1 cellular context compared by ENCODE assay signal in the genomic region with DNA sequence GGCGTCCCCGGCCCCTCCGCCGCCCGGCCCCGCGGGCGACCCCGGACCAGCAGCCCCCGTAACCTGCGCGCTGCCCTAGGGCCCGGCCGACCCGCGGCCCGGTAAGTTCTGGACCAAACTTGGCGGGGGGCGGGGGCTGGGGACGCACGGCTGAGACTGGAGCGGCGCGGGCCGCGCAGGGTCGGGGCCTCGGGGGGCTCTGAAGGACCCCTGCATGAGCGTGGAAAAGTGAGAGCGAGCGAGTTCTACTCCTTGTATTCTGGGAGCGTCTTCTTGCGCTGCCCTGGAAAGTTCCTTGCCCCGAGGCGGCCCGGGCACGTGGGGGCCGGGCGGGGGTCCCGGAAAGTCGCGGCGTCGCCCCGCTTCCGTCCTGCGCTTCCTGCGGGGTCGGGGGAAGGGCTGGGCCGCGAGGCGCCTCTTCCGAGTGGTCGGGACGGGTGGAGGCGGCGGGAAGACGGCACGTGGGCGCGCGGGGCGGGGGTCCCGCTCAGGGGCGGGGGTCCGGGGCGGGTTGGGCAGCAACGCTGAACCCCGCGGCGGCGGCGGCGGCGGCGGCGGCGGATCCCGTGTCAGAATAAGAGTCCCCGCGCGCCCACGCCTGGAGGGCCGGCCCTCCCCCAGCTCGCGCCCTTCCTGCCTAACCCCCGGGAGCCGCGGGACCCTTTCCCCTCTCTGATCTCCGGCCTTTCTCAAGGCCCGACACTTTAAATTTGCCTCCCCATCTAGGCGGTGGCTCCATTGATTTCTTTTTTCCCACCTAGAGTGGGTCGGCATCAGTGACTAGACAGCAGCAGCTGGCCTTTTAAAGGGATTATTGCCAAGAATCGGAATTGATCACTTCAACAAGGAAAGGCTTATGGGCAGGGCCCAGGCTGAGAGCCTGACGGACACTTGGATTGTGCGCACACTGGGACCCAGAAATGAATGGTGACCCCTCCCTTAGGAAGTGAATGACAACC.
A peak's percentile ranks its signal among the peaks of the same experiment; 100 is the strongest.
TF ChIP-seq lines count a peak whose summit lies in the region.

No MANE protein-coding gene starts in this region.

TF ChIP-seq in H1, 55 proteins besides CTCF, POLR2A, EP300 and RAD21:
- TF ChIP-seq MAFK (IDR thresholded peaks at IDR 0.05; ENCODE audit: low read depth, low read length) (no peak), SIX5 (IDR thresholded peaks at IDR 0.05; ENCODE audit: low read depth, low read length) (no peak), EGR1 (IDR thresholded peaks at IDR 0.05; ENCODE audit: borderline replicate concordance, low read depth, low read length) (peak; percentile 80; the same call in 1 of the 2 replicates), PHF8 (conservative IDR thresholded peaks at IDR 0.05; ENCODE audit: low read depth, low read length) (peak; percentile 44; the same call in 1 of the 2 replicates), SIN3A (conservative IDR thresholded peaks at IDR 0.05 in 1 of 2, IDR thresholded peaks at IDR 0.05 in 1 of 2; ENCODE audit: low read depth in 1 of 2, low read length in 2 of 2) (no peak; a peak in 1 of 4 replicates)
- TF ChIP-seq, protein P1, sequence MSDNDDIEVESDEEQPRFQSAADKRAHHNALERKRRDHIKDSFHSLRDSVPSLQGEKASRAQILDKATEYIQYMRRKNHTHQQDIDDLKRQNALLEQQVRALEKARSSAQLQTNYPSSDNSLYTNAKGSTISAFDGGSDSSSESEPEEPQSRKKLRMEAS (IDR thresholded peaks at IDR 0.05), result peak; percentile 84
- TF ChIP-seq, protein P2, sequence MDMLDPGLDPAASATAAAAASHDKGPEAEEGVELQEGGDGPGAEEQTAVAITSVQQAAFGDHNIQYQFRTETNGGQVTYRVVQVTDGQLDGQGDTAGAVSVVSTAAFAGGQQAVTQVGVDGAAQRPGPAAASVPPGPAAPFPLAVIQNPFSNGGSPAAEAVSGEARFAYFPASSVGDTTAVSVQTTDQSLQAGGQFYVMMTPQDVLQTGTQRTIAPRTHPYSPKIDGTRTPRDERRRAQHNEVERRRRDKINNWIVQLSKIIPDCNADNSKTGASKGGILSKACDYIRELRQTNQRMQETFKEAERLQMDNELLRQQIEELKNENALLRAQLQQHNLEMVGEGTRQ (IDR thresholded peaks at IDR 0.05; ENCODE audit: low read length), result 0 out of 2 replicates have a peak, but pooled peaks have one; percentile 14
- TF ChIP-seq, protein P3, sequence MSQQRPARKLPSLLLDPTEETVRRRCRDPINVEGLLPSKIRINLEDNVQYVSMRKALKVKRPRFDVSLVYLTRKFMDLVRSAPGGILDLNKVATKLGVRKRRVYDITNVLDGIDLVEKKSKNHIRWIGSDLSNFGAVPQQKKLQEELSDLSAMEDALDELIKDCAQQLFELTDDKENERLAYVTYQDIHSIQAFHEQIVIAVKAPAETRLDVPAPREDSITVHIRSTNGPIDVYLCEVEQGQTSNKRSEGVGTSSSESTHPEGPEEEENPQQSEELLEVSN (IDR thresholded peaks at IDR 0.05), result peak; percentile 82
TF ChIP-seq in H1: peak in this region for 5.
